ENCODE assay signal across 14 cellular contexts in genomic region chr10:31757831-31758230, GRCh38.
DNase-seq lines count a peak whose midpoint lies in the region; ATAC-seq and TF ChIP-seq lines count a peak whose summit lies in the region.
"Had no signal": no experiment of that assay in that cellular context is flagged by ENCODE, and none has a peak within 500 bp of the region (broad histone marks: within the 10 kb centered on the region; RNA-seq: fewer than 3 reads in every experiment).

No MANE protein-coding gene starts in this region.

- TF ChIP-seq CTCF in omental fat pad (IDR thresholded peaks at IDR 0.05): no peak

- H3K4me1 Mint-ChIP-seq in activated naive CD4-positive, alpha-beta T cell treated with anti-CD3 and anti-CD28 coated beads, Interleukin-2, amount 10 ng/mL, durations not matched to agents 7 days and 5 days: peaks cover 16% of the 10 kb centered on the region
- peaks cover 12% of the 10 kb centered on the region for H3K4me1 Mint-ChIP-seq in central memory CD8-positive, alpha-beta T cell

- no peaks in the 10 kb centered on the region for H3K36me3 Mint-ChIP-seq in activated naive CD4-positive, alpha-beta T cell treated with anti-CD3 and anti-CD28 coated beads, Interleukin-2, amount 10 ng/mL, durations not matched to agents 7 days and 5 days
- peaks cover 0 to 11% of the 10 kb centered on the region in 2 donors for H3K36me3 Mint-ChIP-seq in activated naive CD4-positive, alpha-beta T cell treated with anti-CD3 and anti-CD28 coated beads, Interleukin-2, amount 50 U/mL, for 72 hours
- peaks cover 3% of the 10 kb centered on the region for H3K36me3 Mint-ChIP-seq in central memory CD8-positive, alpha-beta T cell (ENCODE audit: insufficient read depth)

- no peak overlapping the region for H3K9ac ChIP-seq in muscle layer of colon (ENCODE audit: low read length)

- DNase-seq in activated naive CD4-positive, alpha-beta T cell treated with anti-CD3 and anti-CD28 coated beads, Interleukin-2, amount 10 ng/mL, durations not matched to agents 7 days and 5 days: no peak
- no peak for DNase-seq in activated naive CD4-positive, alpha-beta T cell treated with anti-CD3 and anti-CD28 coated beads, Interleukin-2, amount 50 U/mL, for 72 hours (ENCODE audit: low spot score in 2 of 2)
- no peak for DNase-seq in central memory CD8-positive, alpha-beta T cell (ENCODE audit: low spot score in 2 of 2)
- no peak for DNase-seq in omental fat pad (ENCODE audit: low spot score)
- DNase-seq in activated T-cell treated with anti-CD3 and anti-CD28 coated beads for 4 hours: no peak
- no peak for DNase-seq in DMS153 (lab: John Stamatoyannopoulos, UW)
- DNase-seq: NCI-H1048; OCI-M1; stimulated activated CD4-positive, alpha-beta T cell treated with anti-CD3 and anti-CD28 coated beads, Interleukin-15, amount 100 ng/mL, for 24 hours; stimulated activated naive CD4-positive, alpha-beta T cell had no signal

- H3K9me3 ChIP-seq in muscle layer of colon (ENCODE audit: low read length) (no peaks in the 10 kb centered on the region), thymus (ENCODE audit: control insufficient read depth) (no peaks in the 10 kb centered on the region)
- H3K9me3 ChIP-seq: HAP-1 had no signal

- peak overlapping the region; percentile 4 for H3K4me3 Mint-ChIP-seq in activated naive CD4-positive, alpha-beta T cell treated with anti-CD3 and anti-CD28 coated beads, Interleukin-2, amount 10 ng/mL, durations not matched to agents 7 days and 5 days
- peak overlapping the region; percentile 94 for H3K4me3 Mint-ChIP-seq in central memory CD8-positive, alpha-beta T cell

- H3K27ac ChIP-seq in muscle layer of colon (ENCODE audit: low read depth, low read length): peak overlapping the region; percentile 73
- peak overlapping the region; percentile 49 for H3K27ac ChIP-seq in thymus (ENCODE audit: low read depth)
- H3K27ac ChIP-seq: foreskin keratinocyte had no signal

- H3K4me1 ChIP-seq in muscle layer of colon (ENCODE audit: insufficient read depth, low read length) (peaks cover 35% of the 10 kb centered on the region), thymus (ENCODE audit: control insufficient read depth, insufficient read depth, low read length) (peaks cover 13% of the 10 kb centered on the region)

- CTCF ChIA-PET in activated naive CD4-positive, alpha-beta T cell treated with anti-CD3 and anti-CD28 coated beads, Interleukin-2, amount 10 ng/mL, durations not matched to agents 7 days and 5 days (lab: Charles Lee): no interaction called here

- no peaks in the 10 kb centered on the region for H3K9me3 Mint-ChIP-seq in activated naive CD4-positive, alpha-beta T cell treated with anti-CD3 and anti-CD28 coated beads, Interleukin-2, amount 10 ng/mL, durations not matched to agents 7 days and 5 days
- no peaks in the 10 kb centered on the region for H3K9me3 Mint-ChIP-seq in activated naive CD4-positive, alpha-beta T cell treated with anti-CD3 and anti-CD28 coated beads, Interleukin-2, amount 50 U/mL, for 72 hours
- no peaks in the 10 kb centered on the region for H3K9me3 Mint-ChIP-seq in central memory CD8-positive, alpha-beta T cell

- no peaks in the 10 kb centered on the region for H3K36me3 ChIP-seq in muscle layer of colon (ENCODE audit: insufficient read depth, low read length)
- no peaks in the 10 kb centered on the region for H3K36me3 ChIP-seq in thymus (ENCODE audit: control insufficient read depth, insufficient read depth)
- H3K36me3 ChIP-seq: HAP-1 had no signal

- no peak overlapping the region for H3K27ac Mint-ChIP-seq in activated naive CD4-positive, alpha-beta T cell treated with anti-CD3 and anti-CD28 coated beads, Interleukin-2, amount 10 ng/mL, durations not matched to agents 7 days and 5 days
- peak overlapping the region in 1 of 2 donors; percentile 92 for H3K27ac Mint-ChIP-seq in activated naive CD4-positive, alpha-beta T cell treated with anti-CD3 and anti-CD28 coated beads, Interleukin-2, amount 50 U/mL, for 72 hours
- no peak overlapping the region for H3K27ac Mint-ChIP-seq in central memory CD8-positive, alpha-beta T cell (ENCODE audit: low read depth)

- peaks cover 10% of the 10 kb centered on the region for H3K27me3 Mint-ChIP-seq in activated naive CD4-positive, alpha-beta T cell treated with anti-CD3 and anti-CD28 coated beads, Interleukin-2, amount 10 ng/mL, durations not matched to agents 7 days and 5 days
- H3K27me3 Mint-ChIP-seq in central memory CD8-positive, alpha-beta T cell: no peaks in the 10 kb centered on the region

- WGBS in thymus: 71% methylated on average over 7 of the region's 7 CpGs

- H3K4me3 ChIP-seq in muscle layer of colon (ENCODE audit: low read depth in 1 of 2, low read length in 2 of 2) (no peak overlapping the region), thymus (ENCODE audit: low read length) (no peak overlapping the region)
- H3K4me3 ChIP-seq: HAP-1 had no signal

- no peak for ATAC-seq in activated naive CD4-positive, alpha-beta T cell treated with anti-CD3 and anti-CD28 coated beads, Interleukin-2, amount 50 U/mL, for 72 hours
- no peak for ATAC-seq in central memory CD8-positive, alpha-beta T cell (replicated peaks; ENCODE audit: extremely low read depth, poor library complexity, severe bottlenecking)
- ATAC-seq in omental fat pad (ENCODE audit: low FRiP score): no peak
- ATAC-seq: foreskin keratinocyte had no signal

- H3K27me3 ChIP-seq in muscle layer of colon (ENCODE audit: control insufficient read depth in 1 of 2, insufficient read depth in 2 of 2, low read length in 2 of 2) (no peaks in the 10 kb centered on the region), thymus (ENCODE audit: control insufficient read depth, insufficient read depth) (no peaks in the 10 kb centered on the region)
- H3K27me3 ChIP-seq: foreskin keratinocyte had no signal
